Comparison of ENCODE assay signal across 10 cellular contexts in genomic region chr17:2412561-2413021, GRCh38. TPM values are rescaled to one million over a fixed set of nuclear protein-coding genes. Genes with fewer than 3 reads are reported as not detected.
DNase-seq lines count a peak whose midpoint lies in the region; ATAC-seq lines count a peak whose summit lies in the region.
"Had no signal": no experiment of that assay in that cellular context is flagged by ENCODE, and none has a peak within 500 bp of the region (broad histone marks: within the 10 kb centered on the region; RNA-seq: fewer than 3 reads in every experiment).

No MANE protein-coding gene starts in this region.

- H3K27ac ChIP-seq in mesodermal cell (ENCODE audit: low read depth, low read length, severe bottlenecking), result peak overlapping the region; percentile 53

- no peak overlapping the region for H3K4me3 ChIP-seq in mesodermal cell (ENCODE audit: extremely low read depth, insufficient read depth, low read length, poor library complexity, severe bottlenecking)

- peak; percentile 56 for ATAC-seq in Right ventricle myocardium inferior
- ATAC-seq in HG02642 (IDR thresholded peaks at IDR 0.05; ENCODE audit: poor library complexity, unreplicated experiment), result no peak

- peaks cover 41% of the 10 kb centered on the region for H3K36me3 ChIP-seq in mesodermal cell (ENCODE audit: control insufficient read depth, insufficient read depth, low read length)

- DNase-seq in Right ventricle myocardium inferior (ENCODE audit: missing footprints), result no peak
- DNase-seq in cardiac septum (ENCODE audit: low spot score), result no peak
- peak; percentile 53 for DNase-seq in ecto neural progenitor cell (ENCODE audit: low spot score)
- DNase-seq in NCI-H345 (lab: John Stamatoyannopoulos, UW), result no peak
- no peak for DNase-seq in activated naive CD4-positive, alpha-beta T cell treated with Interleukin-2 at 50 U/mL for 16 hours
- DNase-seq in foreskin melanocyte, result no peak
- DNase-seq: activated CD4-positive, alpha-beta T cell treated with anti-CD3 and anti-CD28 coated beads, Interleukin-2, amount 50 U/mL, for 1 hour; CD4-positive, CD25-positive, alpha-beta regulatory T cell had no signal

- H3K9me3 ChIP-seq in mesodermal cell (ENCODE audit: control insufficient read depth, low read length), result no peaks in the 10 kb centered on the region

- peaks cover 7% of the 10 kb centered on the region for H3K4me1 ChIP-seq in mesodermal cell (ENCODE audit: control insufficient read depth, insufficient read depth, low read length, poor library complexity, severe bottlenecking)

- intact Hi-C loops in Right ventricle myocardium inferior (cut with DNase I), result no loop called here
- intact Hi-C loops in cardiac septum (cut with DNase I), result no loop called here

- WGBS in mesodermal cell (ENCODE audit: insufficient coverage in 2 of 2), 2 experiments, result 31 to 60% methylated on average over 1 to 2 of the region's 2 CpGs

RNA-seq across cellular contexts. Expression of gene MNT, which starts 11.7 kb away (rescaled TPM):
- total RNA-seq in Right ventricle myocardium inferior, result 10.9 TPM
- total RNA-seq in cardiac septum, result 12.9 TPM
- 15.3 TPM for polyA plus RNA-seq in mesodermal cell (2013, experiment 1 of 2)
- 12.7 TPM for polyA plus RNA-seq in mesodermal cell (2013, experiment 2 of 2)
